In genomic region chrX:17497193-17497592, GRCh38 we compare ENCODE assay signal across 21 cellular contexts.
DNase-seq lines count a peak whose midpoint lies in the region; ATAC-seq, FAIRE-seq and TF ChIP-seq lines count a peak whose summit lies in the region.
"Had no signal": no experiment of that assay in that cellular context is flagged by ENCODE, and none has a peak within 500 bp of the region (broad histone marks: within the 10 kb centered on the region; RNA-seq: fewer than 3 reads in every experiment).

No MANE protein-coding gene starts in this region.

- H3K9me3 Mint-ChIP-seq in astrocyte (ENCODE audit: unreplicated experiment): no peaks in the 10 kb centered on the region
- H3K9me3 Mint-ChIP-seq: IgD-negative memory B cell had no signal

- 60% methylated on average over 2 of the region's 2 CpGs for WGBS in A549 (ENCODE audit: missing lambda C conversion rate)
- WGBS in GM23248 (ENCODE audit: low coverage in 1 of 2, low lambda C conversion rate in 2 of 2, missing lambda C conversion rate in 2 of 2), 2 experiments: 47 to 56% methylated on average over 2 of the region's 2 CpGs

- no peaks in the 10 kb centered on the region for H3K27me3 ChIP-seq in GM23248 (replicated peaks; ENCODE audit: insufficient read depth)
- no peaks in the 10 kb centered on the region for H3K27me3 ChIP-seq in astrocyte (ENCODE audit: insufficient read depth, low read length)
- no peaks in the 10 kb centered on the region for H3K27me3 ChIP-seq in colonic mucosa
- H3K27me3 ChIP-seq: BE2C had no signal

- no peak for TF ChIP-seq POLR2A in A549 (IDR thresholded peaks at IDR 0.05; ENCODE audit: low read length)

- H3K4me2 ChIP-seq in A549: peak overlapping the region; percentile 30; the same call in 2 of the 3 replicates
- no peak overlapping the region for H3K4me2 ChIP-seq in GM23248 (ENCODE audit: unreplicated experiment)
- H3K4me2 ChIP-seq in astrocyte (ENCODE audit: low read length): no peak overlapping the region

- no peaks in the 10 kb centered on the region for H4K20me1 ChIP-seq in GM23248 (ENCODE audit: insufficient read depth)
- H4K20me1 ChIP-seq in astrocyte (ENCODE audit: insufficient read depth, low read length): peaks cover 9% of the 10 kb centered on the region

- in situ Hi-C loops in GM23248 (cut with MboI): no loop called here

- CTCF ChIA-PET in A549 (lab: Yijun Ruan, JAX): no interaction called here

- H3K4me1 Mint-ChIP-seq in astrocyte (ENCODE audit: low read depth, unreplicated experiment): peaks cover 21% of the 10 kb centered on the region
- H3K4me1 Mint-ChIP-seq: CD4-positive, CD25-positive, alpha-beta regulatory T cell; CD8-positive, alpha-beta memory T cell; IgD-negative memory B cell had no signal

- TF ChIP-seq CTCF in A549 (IDR thresholded peaks at IDR 0.05) (no peak), astrocyte (IDR thresholded peaks at IDR 0.05; ENCODE audit: insufficient read depth, low read depth, low read length) (no peak), fibroblast of villous mesenchyme (IDR thresholded peaks at IDR 0.05; ENCODE audit: insufficient read depth, low read depth, low read length) (no peak), colonic mucosa (IDR thresholded peaks at IDR 0.05) (no peak)

- H3K27ac ChIP-seq in A549 (no peak overlapping the region), GM23248 (no peak overlapping the region), astrocyte (ENCODE audit: low read depth, low read length) (no peak overlapping the region), colonic mucosa (no peak overlapping the region)

- H3K9me3 ChIP-seq in A549 (no peaks in the 10 kb centered on the region), GM23248 (ENCODE audit: low read depth) (no peaks in the 10 kb centered on the region), astrocyte (ENCODE audit: insufficient read depth, low read depth, low read length) (no peaks in the 10 kb centered on the region), colonic mucosa (no peaks in the 10 kb centered on the region)
- H3K9me3 ChIP-seq: BE2C, HAP-1 had no signal

- no peak overlapping the region for H3K9ac ChIP-seq in GM23248
- H3K9ac ChIP-seq in astrocyte (ENCODE audit: low read length): no peak overlapping the region
- no peak overlapping the region for H3K9ac ChIP-seq in colonic mucosa (ENCODE audit: low read depth in 2 of 2, low read length in 2 of 2)

- TF ChIP-seq RAD21 in A549 (conservative IDR thresholded peaks at IDR 0.05 in 1 of 2, IDR thresholded peaks at IDR 0.05 in 1 of 2): no peak

- no peaks in the 10 kb centered on the region for H3K27me3 Mint-ChIP-seq in astrocyte (ENCODE audit: low read depth, unreplicated experiment)
- H3K27me3 Mint-ChIP-seq: CD4-positive, CD25-positive, alpha-beta regulatory T cell had no signal

- no peaks in the 10 kb centered on the region for H3K9me2 ChIP-seq in GM23248 (ENCODE audit: insufficient read depth)

- intact Hi-C loops in posterior cingulate gyrus (cut with DNase I) (no loop called here), colonic mucosa (cut with DNase I) (no loop called here)

- H3K4me1 ChIP-seq in A549 (peaks cover 80% of the 10 kb centered on the region), GM23248 (ENCODE audit: insufficient read depth) (peaks cover 28% of the 10 kb centered on the region), astrocyte (ENCODE audit: insufficient read depth, low read length) (peaks cover 12% of the 10 kb centered on the region), colonic mucosa (no peaks in the 10 kb centered on the region)
- H3K4me1 ChIP-seq: BE2C, HAP-1 had no signal

- FAIRE-seq in A549 (lab: Jason Lieb, UNC): peak; percentile 23
- peak; percentile 52 for FAIRE-seq in astrocyte (lab: Jason Lieb, UNC)
- FAIRE-seq: G401.6, GM12891, HepG2 had no signal

- no peak overlapping the region for H3K4me3 Mint-ChIP-seq in astrocyte (ENCODE audit: unreplicated experiment)
- H3K4me3 Mint-ChIP-seq: CD4-positive, CD25-positive, alpha-beta regulatory T cell; CD8-positive, alpha-beta memory T cell; IgD-negative memory B cell had no signal

- no peak for ATAC-seq in A549
- ATAC-seq: HepG2 had no signal

- H2AFZ ChIP-seq in GM23248 (no peak overlapping the region), astrocyte (ENCODE audit: low read depth, low read length) (no peak overlapping the region)

- H3K79me2 ChIP-seq in GM23248 (ENCODE audit: insufficient read depth) (peaks cover under 1% of the 10 kb centered on the region; the same call in 1 of the 2 replicates), astrocyte (ENCODE audit: insufficient read depth, low read length) (peaks cover 36% of the 10 kb centered on the region)

- H3K36me3 Mint-ChIP-seq in astrocyte (ENCODE audit: low read depth, unreplicated experiment): no peaks in the 10 kb centered on the region
- H3K36me3 Mint-ChIP-seq: CD4-positive, CD25-positive, alpha-beta regulatory T cell; CD8-positive, alpha-beta memory T cell; IgD-negative memory B cell had no signal

- H3F3A ChIP-seq in GM23248 (ENCODE audit: insufficient read depth): 0 out of 2 replicates have a peak, but pooled peaks cover 3% of the 10 kb centered on the region

- POLR2A ChIA-PET in A549 (lab: Yijun Ruan, JAX): no interaction called here

- no peak for TF ChIP-seq EP300 in A549 (IDR thresholded peaks at IDR 0.05)

- H3K27ac Mint-ChIP-seq in astrocyte (ENCODE audit: unreplicated experiment): no peak overlapping the region
- H3K27ac Mint-ChIP-seq: CD4-positive, CD25-positive, alpha-beta regulatory T cell; CD8-positive, alpha-beta memory T cell; IgD-negative memory B cell had no signal

- H3K36me3 ChIP-seq in GM23248 (ENCODE audit: low read depth) (no peaks in the 10 kb centered on the region), astrocyte (ENCODE audit: insufficient read depth, low read length) (no peaks in the 10 kb centered on the region), colonic mucosa (no peaks in the 10 kb centered on the region)
- H3K36me3 ChIP-seq: BE2C, HAP-1 had no signal

- DNase-seq in A549 (ENCODE audit: low read depth in 1 of 2, low spot score in 1 of 2) (no peak), GM23248 (peak; percentile 15), astrocyte (ENCODE audit: low read depth) (no peak), fibroblast of villous mesenchyme (ENCODE audit: low read depth) (peak; percentile 21), posterior cingulate gyrus (no peak), colonic mucosa (no peak)
- DNase-seq in stimulated activated CD4-positive, alpha-beta T cell treated with anti-CD3 and anti-CD28 coated beads, Interleukin-2, amount 100 ng/mL, for 24 hours: no peak
- DNase-seq: ACHN; BE2C; C1 segment of cervical spinal cord; CD4-positive, CD25-positive, alpha-beta regulatory T cell; CD8-positive, alpha-beta memory T cell; COR-L47; DMS 273 treated with DMSO at 0.1 percent for 48 hours; DND-41; EL had no signal

- H3K4me3 ChIP-seq in A549 (no peak overlapping the region), GM23248 (no peak overlapping the region), astrocyte (ENCODE audit: insufficient read depth, low read depth, low read length) (no peak overlapping the region), fibroblast of villous mesenchyme (ENCODE audit: low read depth, low read length) (no peak overlapping the region), colonic mucosa (no peak overlapping the region)
- H3K4me3 ChIP-seq: HAP-1 had no signal

TF ChIP-seq in A549, 52 proteins besides CTCF, POLR2A, EP300 and RAD21:
- no peak for TF ChIP-seq JUNB (IDR thresholded peaks at IDR 0.05)

Comparison
In these comparisons a context has a peak if more than half of its experiments do, and no peak if none do; other contexts are left out.
1. DNase-seq: peak in GM23248 (single experiment) and fibroblast of villous mesenchyme (single experiment); none in A549 (0 of 2), astrocyte (single experiment), posterior cingulate gyrus (0 of 10), colonic mucosa (single experiment) and stimulated activated CD4-positive, alpha-beta T cell treated with anti-CD3 and anti-CD28 coated beads, Interleukin-2, amount 100 ng/mL, for 24 hours (0 of 2).